Comparison of ENCODE assay signal across 19 cellular contexts in genomic region chr15:85297537-85297936, GRCh38.
DNase-seq lines count a peak whose midpoint lies in the region; ATAC-seq and TF ChIP-seq lines count a peak whose summit lies in the region.
"Had no signal": no experiment of that assay in that cellular context is flagged by ENCODE, and none has a peak within 500 bp of the region (broad histone marks: within the 10 kb centered on the region; RNA-seq: fewer than 3 reads in every experiment).

No MANE protein-coding gene starts in this region.

- no TSS peak for BruUV-seq in IMR-90 (replicated peaks; lab: Mats Ljungman, UMichigan)

- H3K9me3 Mint-ChIP-seq in activated T-cell treated with anti-CD3 and anti-CD28 coated beads, Interleukin-2, amount 50 U/mL, for 72 hours: no peaks in the 10 kb centered on the region
- H3K9me3 Mint-ChIP-seq in activated T-cell treated with anti-CD3 and anti-CD28 coated beads, Interleukin-2, amount 50 U/mL, for 4 hours: no peaks in the 10 kb centered on the region
- H3K9me3 Mint-ChIP-seq: CD8-positive, alpha-beta memory T cell; GM23338 had no signal

- TF ChIP-seq RAD21 in IMR-90 (IDR thresholded peaks at IDR 0.05; ENCODE audit: low read length): no peak

- H4K8ac ChIP-seq in IMR-90 (ENCODE audit: low read depth in 2 of 2, low read length in 2 of 2): no peak overlapping the region

- no peak overlapping the region for H3K18ac ChIP-seq in IMR-90 (ENCODE audit: low read depth, low read length)

- no peak for TF ChIP-seq CTCF in IMR-90 (conservative IDR thresholded peaks at IDR 0.05; ENCODE audit: low read depth, low read length)
- no peak for TF ChIP-seq CTCF in WERI-Rb-1 (IDR thresholded peaks at IDR 0.05; ENCODE audit: low read depth, low read length)
- TF ChIP-seq CTCF in smooth muscle cell (IDR thresholded peaks at IDR 0.05; ENCODE audit: borderline replicate concordance, insufficient read depth, poor library complexity, severe bottlenecking): no peak

- no peak overlapping the region for H4K91ac ChIP-seq in IMR-90 (ENCODE audit: insufficient read depth, low read depth, low read length)

- CTCF ChIA-PET in IMR-90 (lab: Yijun Ruan, JAX): interaction anchor here (0.8 to 1.7 kb wide), 7 partner anchors 16 to 188 kb away, joined by 3 to 9 read pairs (median 5); no protein-coding TSS in a partner anchor

- no peak overlapping the region; the same call in none of the 2 replicates for H2AK5ac ChIP-seq in IMR-90 (ENCODE audit: low read depth, low read length)

- no peaks in the 10 kb centered on the region for H3K36me3 ChIP-seq in IMR-90 (ENCODE audit: control insufficient read depth, insufficient read depth, low read length)
- no peaks in the 10 kb centered on the region for H3K36me3 ChIP-seq in WERI-Rb-1
- H3K36me3 ChIP-seq in smooth muscle cell (ENCODE audit: low read depth): no peaks in the 10 kb centered on the region
- H3K36me3 ChIP-seq: BLaER1, SJCRH30 had no signal

- POLR2A ChIA-PET in IMR-90 (lab: Charles Lee; ENCODE audit: unreplicated experiment): no interaction called here

- no peak for DNase-seq in activated T-cell treated with anti-CD3 and anti-CD28 coated beads, Interleukin-2, amount 50 U/mL, for 72 hours
- no peak for DNase-seq in activated T-cell treated with anti-CD3 and anti-CD28 coated beads, Interleukin-2, amount 50 U/mL, for 4 hours
- no peak for DNase-seq in IMR-90
- DNase-seq in WERI-Rb-1: no peak
- DNase-seq in smooth muscle cell (lab: John Stamatoyannopoulos, UW; ENCODE audit: unreplicated experiment): no peak
- no peak for DNase-seq in NCI-H1092 treated with DMSO at 0.1 percent for 48 hours (lab: John Stamatoyannopoulos, UW)
- no peak for DNase-seq in DMS114 treated with DMSO at 0.1 percent for 48 hours (lab: John Stamatoyannopoulos, UW; ENCODE audit: unreplicated experiment)
- DNase-seq in NCI-H1105 (lab: John Stamatoyannopoulos, UW): no peak
- DNase-seq: 8988T; CD8-positive, alpha-beta memory T cell; DND-41; GF-D8; KG1; NCI-H1048; NCI-H1694; NK-92 treated with Interleukin-12 subunit alpha and Interleukin-12 subunit beta, amount 100 ng/mL, for 24 hours; SJCRH30 had no signal

- H3K9ac ChIP-seq in IMR-90 (ENCODE audit: low read depth, low read length) (no peak overlapping the region), smooth muscle cell (ENCODE audit: low read depth) (no peak overlapping the region)
- H3K9ac ChIP-seq: BLaER1 had no signal

- H3F3A ChIP-seq in smooth muscle cell (ENCODE audit: low read depth): no peaks in the 10 kb centered on the region

- H3K27me3 ChIP-seq in IMR-90 (ENCODE audit: control insufficient read depth, insufficient read depth, low read length) (no peaks in the 10 kb centered on the region), WERI-Rb-1 (ENCODE audit: insufficient read depth, low read depth, severe bottlenecking) (no peaks in the 10 kb centered on the region), smooth muscle cell (ENCODE audit: low read depth) (no peaks in the 10 kb centered on the region)
- H3K27me3 ChIP-seq: BLaER1, SJCRH30 had no signal

- peaks cover 0 to 5% of the 10 kb centered on the region in 2 experiments; a peak in 1 of 4 replicates for H3K79me1 ChIP-seq in IMR-90 (ENCODE audit: low read depth in 1 of 2, low read length in 2 of 2)

- intact Hi-C loops in IMR-90 (cut with micrococcal nuclease): loop anchor here (2.0 to 5.0 kb wide), 5 partner anchors 185 to 533 kb away; no protein-coding TSS in a partner anchor

- 0 out of 2 replicates have a peak overlapping the region, but pooled peaks have one; percentile 8 for H2BK120ac ChIP-seq in IMR-90 (ENCODE audit: low read depth, low read length)

- no peak overlapping the region for H3K14ac ChIP-seq in IMR-90 (replicated peaks; ENCODE audit: low read depth, low read length)

- H2AFZ ChIP-seq in IMR-90 (replicated peaks; ENCODE audit: low read length, poor library complexity) (no peak overlapping the region), smooth muscle cell (ENCODE audit: low read depth) (peak overlapping the region; percentile 77)

- ATAC-seq in activated T-cell treated with anti-CD3 and anti-CD28 coated beads, Interleukin-2, amount 50 U/mL, for 72 hours (replicated peaks in 1 of 2): no peak
- ATAC-seq in activated T-cell treated with anti-CD3 and anti-CD28 coated beads, Interleukin-2, amount 50 U/mL, for 4 hours: no peak
- ATAC-seq in IMR-90 (ENCODE audit: low read depth): no peak

- H3K4me2 ChIP-seq in IMR-90 (ENCODE audit: low read depth, low read length): no peak overlapping the region; the same call in 1 of the 2 replicates
- no peak overlapping the region for H3K4me2 ChIP-seq in smooth muscle cell
- H3K4me2 ChIP-seq: GM23338 had no signal

- no peak overlapping the region for H3K23ac ChIP-seq in IMR-90 (ENCODE audit: low read depth, low read length)

- H3K4me1 Mint-ChIP-seq in activated T-cell treated with anti-CD3 and anti-CD28 coated beads, Interleukin-2, amount 50 U/mL, for 72 hours (ENCODE audit: low read depth): peaks cover 22% of the 10 kb centered on the region
- peaks cover 11% of the 10 kb centered on the region for H3K4me1 Mint-ChIP-seq in activated T-cell treated with anti-CD3 and anti-CD28 coated beads, Interleukin-2, amount 50 U/mL, for 4 hours (ENCODE audit: low read depth)

- H4K5ac ChIP-seq in IMR-90 (ENCODE audit: low read depth, low read length): no peak overlapping the region

- H3K9me3 ChIP-seq in IMR-90 (ENCODE audit: control insufficient read depth, insufficient read depth, low read length): no peaks in the 10 kb centered on the region
- H3K9me3 ChIP-seq in WERI-Rb-1 (ENCODE audit: severe bottlenecking): no peaks in the 10 kb centered on the region
- H3K9me3 ChIP-seq in smooth muscle cell (replicated peaks; ENCODE audit: low read depth): no peaks in the 10 kb centered on the region
- H3K9me3 ChIP-seq: BLaER1, SJCRH30 had no signal

- H3K56ac ChIP-seq in IMR-90 (ENCODE audit: extremely low read depth, insufficient read depth, low read length): no peak overlapping the region

- H3K4me1 ChIP-seq in IMR-90 (ENCODE audit: control insufficient read depth, insufficient read depth, low read length) (no peaks in the 10 kb centered on the region), smooth muscle cell (ENCODE audit: low read depth) (peaks cover 8% of the 10 kb centered on the region)

- peaks cover 7% of the 10 kb centered on the region for H3K27me3 Mint-ChIP-seq in activated T-cell treated with anti-CD3 and anti-CD28 coated beads, Interleukin-2, amount 50 U/mL, for 72 hours (ENCODE audit: low read depth)
- H3K27me3 Mint-ChIP-seq in activated T-cell treated with anti-CD3 and anti-CD28 coated beads, Interleukin-2, amount 50 U/mL, for 4 hours (ENCODE audit: low read depth): no peaks in the 10 kb centered on the region
- H3K27me3 Mint-ChIP-seq: CD8-positive, alpha-beta memory T cell had no signal

- 100% methylated on average over 4 of the region's 7 CpGs; no CpG with 5 or more reads in 1 of the 2 experiments for WGBS in IMR-90 (ENCODE audit: extremely low coverage in 2 of 2, insufficient read length in 1 of 2), 2 experiments
- WGBS in smooth muscle cell (ENCODE audit: low lambda C conversion rate): 93% methylated on average over 7 of the region's 7 CpGs

- no peaks in the 10 kb centered on the region for H3K79me2 ChIP-seq in smooth muscle cell (ENCODE audit: low read depth)

- H4K20me1 ChIP-seq in IMR-90 (ENCODE audit: insufficient read depth, low read length) (no peaks in the 10 kb centered on the region), smooth muscle cell (ENCODE audit: low read depth) (no peaks in the 10 kb centered on the region)
- H4K20me1 ChIP-seq: BLaER1 had no signal

- dilution Hi-C loops in IMR-90 (cut with HindIII; ENCODE audit: low sequenced_read_pairs, unreplicated experiment): no loop called here

- in situ Hi-C loops in IMR-90 (cut with MboI; ENCODE audit: low sequenced_read_pairs): loop anchor here (25.0 kb wide), 2 partner anchors 135 to 335 kb away; no protein-coding TSS in a partner anchor

- H3K27ac ChIP-seq in IMR-90 (ENCODE audit: insufficient read depth, low read length): no peak overlapping the region
- no peak overlapping the region; the same call in 1 of the 2 replicates for H3K27ac ChIP-seq in WERI-Rb-1
- H3K27ac ChIP-seq in smooth muscle cell (ENCODE audit: low read depth): no peak overlapping the region
- H3K27ac ChIP-seq: BLaER1, SJCRH30 had no signal

- no peak overlapping the region for H2BK15ac ChIP-seq in IMR-90 (ENCODE audit: low read depth, low read length)

- no peak overlapping the region for H3K4ac ChIP-seq in IMR-90 (ENCODE audit: low read depth, low read length)

- H3K4me3 ChIP-seq in IMR-90 (ENCODE audit: insufficient read depth, low read depth, low read length): no peak overlapping the region
- peak overlapping the region; percentile 47 for H3K4me3 ChIP-seq in WERI-Rb-1 (ENCODE audit: low read depth, low read length)
- no peak overlapping the region for H3K4me3 ChIP-seq in smooth muscle cell
- H3K4me3 ChIP-seq: BLaER1, GM23338 had no signal

- H3K27ac Mint-ChIP-seq in activated T-cell treated with anti-CD3 and anti-CD28 coated beads, Interleukin-2, amount 50 U/mL, for 72 hours: peak overlapping the region; percentile 31
- H3K27ac Mint-ChIP-seq: GM23338 had no signal

- no peak for TF ChIP-seq POLR2A in IMR-90 (IDR thresholded peaks at IDR 0.05; ENCODE audit: low read depth, low read length)

- no peaks in the 10 kb centered on the region for H3K36me3 Mint-ChIP-seq in activated T-cell treated with anti-CD3 and anti-CD28 coated beads, Interleukin-2, amount 50 U/mL, for 72 hours (ENCODE audit: insufficient read depth in 2 of 2)
- no peaks in the 10 kb centered on the region for H3K36me3 Mint-ChIP-seq in activated T-cell treated with anti-CD3 and anti-CD28 coated beads, Interleukin-2, amount 50 U/mL, for 4 hours (ENCODE audit: insufficient read depth)

- H2AK9ac ChIP-seq in IMR-90 (replicated peaks; ENCODE audit: low read depth, low read length, poor library complexity): no peak overlapping the region

- H2BK20ac ChIP-seq in IMR-90 (ENCODE audit: low read depth, low read length): no peak overlapping the region

- H2BK5ac ChIP-seq in IMR-90 (ENCODE audit: low read depth, low read length, poor library complexity, severe bottlenecking): no peak overlapping the region

- H3K4me3 Mint-ChIP-seq in activated T-cell treated with anti-CD3 and anti-CD28 coated beads, Interleukin-2, amount 50 U/mL, for 72 hours: peak overlapping the region in 1 of 2 donors; percentile 67
- H3K4me3 Mint-ChIP-seq in activated T-cell treated with anti-CD3 and anti-CD28 coated beads, Interleukin-2, amount 50 U/mL, for 4 hours: no peak overlapping the region
- H3K4me3 Mint-ChIP-seq: GM23338 had no signal

- no peaks in the 10 kb centered on the region for H3K9me1 ChIP-seq in IMR-90 (ENCODE audit: insufficient read depth, low read length)

TF ChIP-seq in IMR-90, 13 proteins besides CTCF, POLR2A, EP300 and RAD21 (continues in another document):
- TF ChIP-seq BHLHE40 (IDR thresholded peaks at IDR 0.05; ENCODE audit: low read depth, low read length) (no peak), CEBPB (IDR thresholded peaks at IDR 0.05; ENCODE audit: low read depth, low read length) (no peak)
